22 cellular contexts compared by ENCODE assay signal in the genomic region with DNA sequence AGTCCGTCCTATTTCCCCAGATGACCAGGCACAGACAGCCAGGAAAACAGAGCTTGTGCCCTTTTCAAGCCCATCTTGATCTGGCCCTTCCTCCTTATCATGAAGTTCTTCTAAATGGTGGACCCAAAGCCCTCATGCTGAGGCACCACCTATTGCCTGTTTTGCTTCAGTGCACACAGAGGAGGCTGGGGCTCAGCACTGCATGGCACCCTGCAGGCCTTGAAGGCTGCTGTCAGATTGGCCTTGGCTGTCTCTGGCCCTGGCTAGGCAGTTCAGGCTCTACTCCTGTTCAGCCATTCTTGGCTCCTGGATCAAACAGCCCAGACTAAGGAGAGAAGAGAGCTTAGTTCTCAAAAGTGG. TPM values are rescaled to one million over a fixed set of nuclear protein-coding genes. Genes with fewer than 3 reads are reported as not detected.
"Had no signal": no experiment of that assay in that cellular context is flagged by ENCODE, and none has a peak within 500 bp of the region (broad histone marks: within the 10 kb centered on the region; RNA-seq: fewer than 3 reads in every experiment).

No MANE protein-coding gene starts in this region.

- ATAC-seq: gastroesophageal sphincter; heart left ventricle; naive thymus-derived CD8-positive, alpha-beta T cell; pancreas; sciatic nerve; stimulated activated memory B cell treated with anti-CD40 and anti-IgM and Interleukin-4, amounts not matched to agents 10 μg/mL and 1 μg/mL and 100 μg/mL, for 72 hours had no signal

- H3K4me1 Mint-ChIP-seq: activated CD4-positive, alpha-beta T cell treated with anti-CD3 and anti-CD28 coated beads, Interleukin-2, amount 10 ng/mL, durations not matched to agents 7 days and 5 days had no signal

- H3K36me3 Mint-ChIP-seq: stimulated activated memory B cell treated with anti-CD40 and anti-IgM and Interleukin-4, amounts not matched to agents 10 μg/mL and 1 μg/mL and 100 μg/mL, for 72 hours had no signal

- H3K4me3 Mint-ChIP-seq: activated CD4-positive, alpha-beta T cell treated with anti-CD3 and anti-CD28 coated beads, Interleukin-2, amount 10 ng/mL, durations not matched to agents 7 days and 5 days; naive thymus-derived CD8-positive, alpha-beta T cell; stimulated activated memory B cell treated with anti-CD40 and anti-IgM and Interleukin-4, amounts not matched to agents 10 μg/mL and 1 μg/mL and 100 μg/mL, for 72 hours had no signal

- H3K9me3 Mint-ChIP-seq: activated CD4-positive, alpha-beta T cell treated with anti-CD3 and anti-CD28 coated beads, Interleukin-2, amount 10 ng/mL, durations not matched to agents 7 days and 5 days; stimulated activated memory B cell treated with anti-CD40 and anti-IgM and Interleukin-4, amounts not matched to agents 10 μg/mL and 1 μg/mL and 100 μg/mL, for 72 hours had no signal

- H3K27ac Mint-ChIP-seq: activated CD4-positive, alpha-beta T cell treated with anti-CD3 and anti-CD28 coated beads, Interleukin-2, amount 10 ng/mL, durations not matched to agents 7 days and 5 days; stimulated activated memory B cell treated with anti-CD40 and anti-IgM and Interleukin-4, amounts not matched to agents 10 μg/mL and 1 μg/mL and 100 μg/mL, for 72 hours had no signal

- DNase-seq: activated CD4-positive, alpha-beta T cell treated with anti-CD3 and anti-CD28 coated beads, Interleukin-2, amount 10 ng/mL, durations not matched to agents 7 days and 5 days; activated CD4-positive, CD25-positive, alpha-beta regulatory T cell; activated naive CD4-positive, alpha-beta T cell treated with anti-CD3 and anti-CD28 coated beads, Interleukin-2, amount 50 U/mL, for 16 hours; activated T-cell treated with anti-CD3 and anti-CD28 coated beads, Interleukin-2, amount 50 U/mL, for 1 hour; kidney glomerular epithelial cell; mesenchymal stem cell; stimulated activated CD4-positive, alpha-beta T cell treated with anti-CD3 and anti-CD28 coated beads, Interleukin-4, amount 100 ng/mL, for 24 hours; T-helper 1 cell; T-helper 9 cell; thyroid gland had no signal

- H3K27me3 Mint-ChIP-seq: activated CD4-positive, alpha-beta T cell treated with anti-CD3 and anti-CD28 coated beads, Interleukin-2, amount 10 ng/mL, durations not matched to agents 7 days and 5 days had no signal

RNA-seq across cellular contexts. Expression of a gene that starts 49.2 kb away (rescaled TPM):
- total RNA-seq: activated CD4-positive, alpha-beta T cell treated with anti-CD3 and anti-CD28 coated beads, Interleukin-2, amount 10 ng/mL, durations not matched to agents 7 days and 5 days; activated CD8-positive, alpha-beta memory T cell treated with anti-CD3 and anti-CD28 coated beads for 36 hours; astrocyte; breast epithelium; esophagus muscularis mucosa; gastroesophageal sphincter; heart left ventricle; lower leg skin; naive thymus-derived CD8-positive, alpha-beta T cell; pancreas; sciatic nerve; smooth muscle cell; thyroid gland had no signal

RNA-seq across cellular contexts. Expression of a gene that starts 52.1 kb away (rescaled TPM):
- total RNA-seq: activated CD4-positive, alpha-beta T cell treated with anti-CD3 and anti-CD28 coated beads, Interleukin-2, amount 10 ng/mL, durations not matched to agents 7 days and 5 days; activated CD8-positive, alpha-beta memory T cell treated with anti-CD3 and anti-CD28 coated beads for 36 hours; astrocyte; esophagus muscularis mucosa; naive thymus-derived CD8-positive, alpha-beta T cell; sciatic nerve; smooth muscle cell had no signal
